ENCODE assay signal across 1 cellular context in the genomic region with DNA sequence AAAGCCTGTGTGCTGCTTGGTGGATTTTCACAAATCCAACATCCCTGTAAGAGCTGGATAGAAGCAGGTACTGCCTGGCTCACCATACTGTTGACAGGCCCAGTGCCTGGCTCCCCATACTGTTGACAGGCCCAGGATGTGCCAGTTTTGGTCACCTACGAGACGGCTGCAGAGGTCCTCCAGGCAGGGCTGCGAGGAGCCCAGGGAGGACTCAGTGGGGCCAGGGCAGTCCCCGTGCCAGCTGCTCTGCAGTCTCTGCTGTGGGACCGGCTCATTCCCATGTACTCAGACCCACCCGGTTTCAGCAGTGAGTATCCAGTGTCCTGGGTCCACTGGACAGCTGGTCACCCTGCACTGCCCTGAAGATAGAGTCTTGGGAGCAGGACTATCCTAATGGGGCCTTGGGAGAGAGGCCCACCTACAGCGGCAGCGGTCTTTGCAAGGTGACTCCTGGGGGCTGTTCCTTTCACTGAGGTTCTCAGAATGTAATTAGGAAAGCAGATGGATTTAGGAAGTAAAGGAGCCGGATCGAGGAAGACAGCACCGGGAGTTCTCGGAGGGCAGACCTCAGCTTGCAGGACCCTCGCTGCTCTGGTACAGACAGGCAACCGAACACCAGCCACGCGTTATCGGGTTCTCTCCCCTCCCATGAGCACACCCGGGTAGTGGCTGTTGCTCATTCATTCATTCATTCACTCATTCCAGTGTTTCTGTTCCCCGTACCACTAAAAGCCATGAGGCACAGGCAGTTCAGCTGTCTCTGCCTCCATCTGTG.
A peak's percentile ranks its signal among the peaks of the same experiment; 100 is the strongest.
TF ChIP-seq lines count a peak whose summit lies in the region.

No MANE protein-coding gene starts in this region.

TF ChIP-seq in K562, 482 proteins besides CTCF, POLR2A, EP300 and RAD21 (continued from another document):
- no peak for TF ChIP-seq ZFP91 (CRISPR knock-in tag; IDR thresholded peaks at IDR 0.05)
- peak; percentile 23; the same call in 1 of the 2 replicates for TF ChIP-seq ZNF24 (IDR thresholded peaks at IDR 0.05)
